ENCODE assay signal across 8 cellular contexts in the genomic region with DNA sequence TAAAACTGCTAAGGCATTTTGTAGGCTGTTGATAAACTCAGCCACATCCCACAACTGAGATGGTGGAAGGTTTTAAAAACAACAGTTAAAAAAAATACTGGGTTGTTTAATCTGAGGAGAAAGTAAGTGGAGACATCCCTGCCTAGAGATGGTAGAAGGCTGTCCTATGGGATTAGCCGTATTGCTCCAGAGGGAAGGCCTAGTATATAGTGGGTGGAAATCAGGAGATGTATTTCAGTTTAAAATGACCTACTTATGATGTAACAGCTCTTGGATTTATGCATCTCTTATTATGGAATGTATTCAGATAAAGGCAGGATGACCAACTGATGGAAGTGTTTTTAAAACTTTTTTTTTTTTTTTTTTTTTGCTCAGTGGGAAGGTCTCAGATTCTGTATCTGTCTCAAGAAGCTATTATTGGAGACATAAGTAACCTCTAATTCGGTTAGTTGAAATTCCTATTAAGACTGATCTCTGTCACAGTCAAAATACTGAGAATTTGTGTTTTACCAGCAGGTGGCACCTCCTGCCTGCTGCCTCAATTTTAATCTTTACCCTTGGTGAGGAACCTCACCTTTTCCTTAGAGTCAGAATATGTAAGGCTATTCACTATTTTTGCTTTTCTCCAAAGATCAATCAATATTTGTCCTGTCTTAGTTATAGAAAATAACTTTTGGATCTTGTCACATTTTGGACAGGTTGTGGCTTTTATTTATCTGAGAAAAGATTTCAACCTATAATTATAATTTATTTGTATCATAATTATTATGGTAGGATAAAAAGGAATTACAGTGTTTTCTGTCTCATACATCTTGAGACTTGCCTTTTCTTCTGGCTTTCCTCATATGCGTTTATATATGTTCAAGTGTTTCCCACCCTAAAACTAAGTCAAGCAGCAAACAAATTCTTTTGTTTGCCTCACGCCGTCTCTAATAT.
A peak's percentile ranks its signal among the peaks of the same experiment; 100 is the strongest.
DNase-seq lines count a peak whose midpoint lies in the region; TF ChIP-seq lines count a peak whose summit lies in the region.

No MANE protein-coding gene starts in this region.

- no peaks in the 10 kb centered on the region for H3K79me2 ChIP-seq in fibroblast of lung (ENCODE audit: control insufficient read depth, insufficient read depth, low read length)

- H2AFZ ChIP-seq in fibroblast of lung (ENCODE audit: low read length), result no peak overlapping the region

- H3K4me2 ChIP-seq in fibroblast of lung (ENCODE audit: extremely low read depth, insufficient read depth, low read length), result no peak overlapping the region

- no peaks in the 10 kb centered on the region for H3K9me3 ChIP-seq in fibroblast of lung (ENCODE audit: control insufficient read depth, insufficient read depth, low read depth, low read length)

- no peaks in the 10 kb centered on the region for H3K4me1 ChIP-seq in fibroblast of lung (ENCODE audit: control insufficient read depth, extremely low read depth, insufficient read depth, low read length)

- H3K27me3 ChIP-seq in fibroblast of lung (ENCODE audit: control insufficient read depth, insufficient read depth, low read length), result no peaks in the 10 kb centered on the region

- H3K9ac ChIP-seq in fibroblast of lung (ENCODE audit: insufficient read depth, low read length), result no peak overlapping the region

- no peak overlapping the region for H3K27ac ChIP-seq in fibroblast of lung (ENCODE audit: insufficient read depth, low read length)

- no peaks in the 10 kb centered on the region for H4K20me1 ChIP-seq in fibroblast of lung (ENCODE audit: control insufficient read depth, extremely low read depth, insufficient read depth, low read length)

- peak; percentile 20 for DNase-seq in activated CD4-positive, alpha-beta T cell treated with anti-CD3 and anti-CD28 coated beads for 48 hours
- DNase-seq in activated CD4-positive, alpha-beta T cell treated with anti-CD3 and anti-CD28 coated beads for 1 hour, result no peak
- DNase-seq in Jurkat, Clone E6-1 (ENCODE audit: low read depth, low spot score), result peak; percentile 27
- peak; percentile 67 for DNase-seq in SK-MEL-5 (ENCODE audit: low read depth, low spot score)
- DNase-seq in fibroblast of lung (ENCODE audit: low read depth in 2 of 2), result peak; percentile 19 to 43
- peak; percentile 34 for DNase-seq in pons (ENCODE audit: low spot score)
- DNase-seq in T-helper 9 cell, result no peak
- DNase-seq in amniotic stem cell (lab: John Stamatoyannopoulos, UW), result no peak

- H3K36me3 ChIP-seq in fibroblast of lung (ENCODE audit: control insufficient read depth, insufficient read depth, low read length), result no peaks in the 10 kb centered on the region

- H3K4me3 ChIP-seq in Jurkat, Clone E6-1 (ENCODE audit: low read length), result no peak overlapping the region
- no peak overlapping the region for H3K4me3 ChIP-seq in fibroblast of lung (replicated peaks in 1 of 4; ENCODE audit: control extremely low read depth in 1 of 4, insufficient read depth in 1 of 4, low read depth in 3 of 4, low read length in 4 of 4)

- peak; percentile 45 to 56 for TF ChIP-seq CTCF in fibroblast of lung (conservative IDR thresholded peaks at IDR 0.05 in 1 of 2, IDR thresholded peaks at IDR 0.05 in 1 of 2; ENCODE audit: low read depth in 1 of 2, low read length in 2 of 2)

- in situ Hi-C loops in SK-MEL-5 (cut with HindIII; ENCODE audit: low pct_unique_long_range_greater_than_20kb, low sequenced_read_pairs), result no loop called here

Comparison
In these comparisons a context has a peak if more than half of its experiments do, and no peak if none do; other contexts are left out.
1. DNase-seq: peak in activated CD4-positive, alpha-beta T cell treated with anti-CD3 and anti-CD28 coated beads for 48 hours (single experiment), Jurkat, Clone E6-1 (single experiment), SK-MEL-5 (single experiment), fibroblast of lung (2 of 2) and pons (single experiment); none in activated CD4-positive, alpha-beta T cell treated with anti-CD3 and anti-CD28 coated beads for 1 hour (single experiment), T-helper 9 cell (single experiment) and amniotic stem cell (single experiment).